Comparison of ENCODE assay signal across 9 cellular contexts in genomic region chr6:28709478-28710349, GRCh38.
DNase-seq lines count a peak whose midpoint lies in the region; TF ChIP-seq lines count a peak whose summit lies in the region.
"Had no signal": no experiment of that assay in that cellular context is flagged by ENCODE, and none has a peak within 500 bp of the region (broad histone marks: within the 10 kb centered on the region; RNA-seq: fewer than 3 reads in every experiment).

No MANE protein-coding gene starts in this region.

- H3K36me3 ChIP-seq in A673 (ENCODE audit: insufficient read depth, low read length, poor library complexity, severe bottlenecking) = no peaks in the 10 kb centered on the region
- no peaks in the 10 kb centered on the region for H3K36me3 ChIP-seq in GM23248 (ENCODE audit: low read depth)
- H3K36me3 ChIP-seq in testis (ENCODE audit: low read depth, missing control alignments) = no peaks in the 10 kb centered on the region

- H3K9me3 Mint-ChIP-seq in activated naive CD8-positive, alpha-beta T cell treated with anti-CD3 and anti-CD28 coated beads for 36 hours = peaks cover 30% of the 10 kb centered on the region

- no peak for TF ChIP-seq POLR2A in testis (IDR thresholded peaks at IDR 0.05)

- POLR2A ChIA-PET in A673 (lab: Charles Lee; ENCODE audit: low non-redundant PET) = no interaction called here

- H3K4me3 Mint-ChIP-seq in activated naive CD8-positive, alpha-beta T cell treated with anti-CD3 and anti-CD28 coated beads for 36 hours = peak overlapping the region; percentile 55

- CTCF ChIA-PET in A673 (lab: Charles Lee) = no interaction called here

- peak overlapping the region; percentile 37 for H3K4me3 ChIP-seq in A673 (ENCODE audit: low read depth, low read length, poor library complexity, severe bottlenecking)
- peak overlapping the region; percentile 45 for H3K4me3 ChIP-seq in GM23248
- H3K4me3 ChIP-seq in testis = peak overlapping the region in 1 of 2 donors; percentile 25

- H3K27ac ChIP-seq in A673 (ENCODE audit: low read depth, low read length, poor library complexity, severe bottlenecking) (no peak overlapping the region), GM23248 (no peak overlapping the region), testis (no peak overlapping the region)

- H3K9ac ChIP-seq in GM23248 = no peak overlapping the region

- peak overlapping the region; percentile 45 for H3K4me2 ChIP-seq in GM23248 (ENCODE audit: unreplicated experiment)

- no peaks in the 10 kb centered on the region for H3K79me2 ChIP-seq in GM23248 (ENCODE audit: insufficient read depth)

- no peak overlapping the region for H3K27ac Mint-ChIP-seq in activated naive CD8-positive, alpha-beta T cell treated with anti-CD3 and anti-CD28 coated beads for 36 hours

- H3K4me1 Mint-ChIP-seq in activated naive CD8-positive, alpha-beta T cell treated with anti-CD3 and anti-CD28 coated beads for 36 hours = peaks cover 7% of the 10 kb centered on the region

- H4K20me1 ChIP-seq in GM23248 (ENCODE audit: insufficient read depth) = no peaks in the 10 kb centered on the region

- intact Hi-C loops in A673 (cut with micrococcal nuclease; ENCODE audit: unreplicated experiment) = no loop called here
- intact Hi-C loops in testis (cut with DNase I; ENCODE audit: low total_unique reads) = no loop called here

- in situ Hi-C loops in GM23248 (cut with MboI) = no loop called here

- peak overlapping the region; percentile 65 for H2AFZ ChIP-seq in GM23248

- TF ChIP-seq CTCF in A673 (conservative IDR thresholded peaks at IDR 0.05; ENCODE audit: low read depth, low read length) = no peak
- no peak for TF ChIP-seq CTCF in testis (IDR thresholded peaks at IDR 0.05)

- H3K27me3 Mint-ChIP-seq in activated naive CD8-positive, alpha-beta T cell treated with anti-CD3 and anti-CD28 coated beads for 36 hours = peaks cover 88% of the 10 kb centered on the region

- no peaks in the 10 kb centered on the region for H3K9me2 ChIP-seq in GM23248 (ENCODE audit: insufficient read depth)

- H3K4me1 ChIP-seq in A673 (ENCODE audit: insufficient read depth, low read length, poor library complexity, severe bottlenecking) = no peaks in the 10 kb centered on the region
- no peaks in the 10 kb centered on the region for H3K4me1 ChIP-seq in GM23248 (ENCODE audit: insufficient read depth)
- H3K4me1 ChIP-seq in testis = no peaks in the 10 kb centered on the region

- DNase-seq in A673 (ENCODE audit: low spot score) (peak; percentile 55), GM23248 (no peak), islet precursor cell (peak; percentile 84), testis (no peak), NCI-H446 (lab: John Stamatoyannopoulos, UW) (no peak), NCI-H1092 treated with DMSO at 0.1 percent for 48 hours (lab: John Stamatoyannopoulos, UW) (no peak)
- no peak for DNase-seq in activated naive CD8-positive, alpha-beta T cell treated with anti-CD3 and anti-CD28 coated beads for 36 hours
- DNase-seq in activated CD4-positive, alpha-beta T cell treated with anti-CD3 and anti-CD28 coated beads, Interleukin-2, amount 50 U/mL, for 1 hour = no peak
- DNase-seq: cortex of kidney had no signal

- peaks cover 7% of the 10 kb centered on the region; the same call in 1 of the 2 replicates for H3F3A ChIP-seq in GM23248 (ENCODE audit: insufficient read depth)

- peaks cover 20% of the 10 kb centered on the region for H3K9me3 ChIP-seq in A673 (ENCODE audit: low read depth, low read length, poor library complexity, severe bottlenecking)
- H3K9me3 ChIP-seq in GM23248 (ENCODE audit: low read depth) = no peaks in the 10 kb centered on the region
- no peaks in the 10 kb centered on the region for H3K9me3 ChIP-seq in testis

- peaks cover 16% of the 10 kb centered on the region for H3K36me3 Mint-ChIP-seq in activated naive CD8-positive, alpha-beta T cell treated with anti-CD3 and anti-CD28 coated beads for 36 hours

- no TSS peak for BruUV-seq in A673 (replicated peaks; lab: Mats Ljungman, UMichigan)

- no peaks in the 10 kb centered on the region for H3K27me3 ChIP-seq in A673 (replicated peaks; ENCODE audit: insufficient read depth, low read depth, low read length, poor library complexity)
- H3K27me3 ChIP-seq in GM23248 (replicated peaks; ENCODE audit: insufficient read depth) = 0 out of 2 replicates have a peak, but pooled peaks cover 8% of the 10 kb centered on the region
- no peaks in the 10 kb centered on the region for H3K27me3 ChIP-seq in testis

- 5 to 6% methylated on average over 30 of the region's 30 CpGs for WGBS in GM23248 (ENCODE audit: low coverage in 1 of 2, low lambda C conversion rate in 2 of 2, missing lambda C conversion rate in 2 of 2), 2 experiments
- 2 to 3% methylated on average over 30 of the region's 30 CpGs for WGBS in testis, 2 donors

Comparison
In these comparisons a context has a peak if more than half of its experiments do, and no peak if none do; other contexts are left out.
1. DNase-seq: peak in A673 (single experiment) and islet precursor cell (single experiment); none in GM23248 (single experiment), activated naive CD8-positive, alpha-beta T cell treated with anti-CD3 and anti-CD28 coated beads for 36 hours (single experiment), testis (single experiment), NCI-H446 (0 of 2), NCI-H1092 treated with DMSO at 0.1 percent for 48 hours (single experiment) and activated CD4-positive, alpha-beta T cell treated with anti-CD3 and anti-CD28 coated beads, Interleukin-2, amount 50 U/mL, for 1 hour (single experiment).